In the genomic region with DNA sequence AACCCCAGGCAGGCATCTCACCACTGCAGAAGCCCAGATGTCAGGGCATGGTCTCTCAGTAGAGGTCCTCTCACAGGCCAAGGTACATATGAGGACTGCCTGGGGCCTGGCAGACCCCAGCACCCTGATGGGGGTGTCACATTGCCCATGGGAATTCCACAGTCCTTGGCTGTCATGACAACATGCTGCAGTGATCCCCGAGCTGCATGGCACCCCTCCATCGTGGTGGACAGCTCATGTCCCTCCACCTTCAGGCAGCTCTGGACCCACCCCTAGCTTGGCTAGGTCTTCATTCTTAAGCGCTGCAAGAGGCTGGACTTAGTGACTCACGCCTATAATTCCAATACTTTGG, we compare ENCODE assay signal across 16 cellular contexts.
"Had no signal": no experiment of that assay in that cellular context is flagged by ENCODE, and none has a peak within 500 bp of the region (broad histone marks: within the 10 kb centered on the region; RNA-seq: fewer than 3 reads in every experiment).

No MANE protein-coding gene starts in this region.

- H3K4me3 Mint-ChIP-seq: activated CD8-positive, alpha-beta T cell treated with anti-CD3 and anti-CD28 coated beads, Interleukin-2, amount 10 ng/mL, durations not matched to agents 7 days and 5 days; activated naive CD8-positive, alpha-beta T cell treated with anti-CD3 and anti-CD28 coated beads for 36 hours; WTC11 had no signal

- H3K36me3 Mint-ChIP-seq: activated naive CD8-positive, alpha-beta T cell treated with anti-CD3 and anti-CD28 coated beads for 36 hours; WTC11 had no signal

- H3K9me3 Mint-ChIP-seq: activated naive CD8-positive, alpha-beta T cell treated with anti-CD3 and anti-CD28 coated beads for 36 hours; WTC11 had no signal

- H3K4me3 ChIP-seq: esophagus muscularis mucosa, hepatocyte, ovary, transverse colon had no signal

- ATAC-seq: activated CD8-positive, alpha-beta T cell treated with anti-CD3 and anti-CD28 coated beads, Interleukin-2, amount 10 ng/mL, durations not matched to agents 7 days and 5 days; left ventricle myocardium superior; WTC11 had no signal

- H3K36me3 ChIP-seq: ovary had no signal

- DNase-seq: activated CD4-positive, alpha-beta T cell treated with anti-CD3 and anti-CD28 coated beads for 4 hours; activated CD8-positive, alpha-beta memory T cell treated with anti-CD3 and anti-CD28 coated beads, Interleukin-2, amount 50 U/mL, for 4 hours; activated CD8-positive, alpha-beta T cell treated with anti-CD3 and anti-CD28 coated beads, Interleukin-2, amount 10 ng/mL, durations not matched to agents 7 days and 5 days; activated gamma-delta T cell treated with Interleukin-2 at 50 U/mL for 16 hours; activated naive CD8-positive, alpha-beta T cell treated with anti-CD3 and anti-CD28 coated beads for 36 hours; activated T-cell treated with anti-CD3 and anti-CD28 coated beads, Interleukin-2, amount 50 U/mL, for 48 hours; aorta; left ventricle myocardium superior; ovary; stimulated activated CD4-positive, alpha-beta T cell treated with anti-CD3 and anti-CD28 coated beads, Interleukin-12 subunit alpha, Interleukin-12 subunit beta, amount 100 ng/mL, for 4 hours; stimulated activated CD4-positive, alpha-beta T cell treated with anti-CD3 and anti-CD28 coated beads, Interleukin-2, amount 100 ng/mL, for 24 hours; T-helper 2 cell; transverse colon had no signal

- H3K27ac ChIP-seq: esophagus muscularis mucosa, hepatocyte, ovary, transverse colon had no signal

- H3K27me3 ChIP-seq: esophagus muscularis mucosa, hepatocyte, ovary, transverse colon had no signal

- H3K27me3 Mint-ChIP-seq: activated naive CD8-positive, alpha-beta T cell treated with anti-CD3 and anti-CD28 coated beads for 36 hours had no signal

- H3K9me3 ChIP-seq: esophagus muscularis mucosa, ovary, transverse colon had no signal

- H3K27ac Mint-ChIP-seq: activated CD8-positive, alpha-beta T cell treated with anti-CD3 and anti-CD28 coated beads, Interleukin-2, amount 10 ng/mL, durations not matched to agents 7 days and 5 days; activated naive CD8-positive, alpha-beta T cell treated with anti-CD3 and anti-CD28 coated beads for 36 hours had no signal
